Comparison of ENCODE assay signal across 9 cellular contexts in genomic region chrX:40010550-40011364, GRCh38.
DNase-seq lines count a peak whose midpoint lies in the region; ATAC-seq lines count a peak whose summit lies in the region.
"Had no signal": no experiment of that assay in that cellular context is flagged by ENCODE, and none has a peak within 500 bp of the region (broad histone marks: within the 10 kb centered on the region; RNA-seq: fewer than 3 reads in every experiment).

No MANE protein-coding gene starts in this region.

- peak overlapping the region in 1 of 2 donors; percentile 64 for H3K4me3 Mint-ChIP-seq in activated T-cell treated with anti-CD3 and anti-CD28 coated beads, Interleukin-2, amount 50 U/mL, for 72 hours
- peak overlapping the region; percentile 22 to 68 for H3K4me3 Mint-ChIP-seq in effector memory CD8-positive, alpha-beta T cell
- H3K4me3 Mint-ChIP-seq: HFFc6 had no signal

- H3K36me3 Mint-ChIP-seq in activated T-cell treated with anti-CD3 and anti-CD28 coated beads, Interleukin-2, amount 50 U/mL, for 72 hours (ENCODE audit: insufficient read depth in 2 of 2), result peaks cover 0 to 4% of the 10 kb centered on the region in 2 donors
- peaks cover 38% of the 10 kb centered on the region for H3K36me3 Mint-ChIP-seq in effector memory CD8-positive, alpha-beta T cell (ENCODE audit: insufficient read depth)

- H3K27me3 Mint-ChIP-seq in activated T-cell treated with anti-CD3 and anti-CD28 coated beads, Interleukin-2, amount 50 U/mL, for 72 hours (ENCODE audit: low read depth), result peaks cover 52% of the 10 kb centered on the region
- peaks cover 16 to 31% of the 10 kb centered on the region in 2 donors for H3K27me3 Mint-ChIP-seq in effector memory CD8-positive, alpha-beta T cell

- DNase-seq in activated T-cell treated with anti-CD3 and anti-CD28 coated beads, Interleukin-2, amount 50 U/mL, for 1 hour, result peak; percentile 28
- DNase-seq in activated T-cell treated with anti-CD3 and anti-CD28 coated beads, Interleukin-2, amount 50 U/mL, for 72 hours, result no peak
- peak; percentile 79 for DNase-seq in NCI-H2107 treated with DMSO at 0.1 percent for 48 hours (lab: John Stamatoyannopoulos, UW; ENCODE audit: unreplicated experiment)
- DNase-seq in effector memory CD8-positive, alpha-beta T cell, result no peak
- DNase-seq in stimulated activated naive CD8-positive, alpha-beta T cell treated with anti-CD3 and anti-CD28 coated beads, Interleukin-15, Interleukin-2, amounts not matched to agents 100 U/mL and 50 U/mL, for 24 hours, result peak; percentile 11
- DNase-seq in stimulated activated CD4-positive, alpha-beta T cell treated with anti-CD3 and anti-CD28 coated beads, Interleukin-15, amount 100 ng/mL, for 24 hours, result no peak
- DNase-seq: HFFc6 had no signal

- no peak overlapping the region for H3K27ac Mint-ChIP-seq in activated T-cell treated with anti-CD3 and anti-CD28 coated beads, Interleukin-2, amount 50 U/mL, for 72 hours
- no peak overlapping the region for H3K27ac Mint-ChIP-seq in effector memory CD8-positive, alpha-beta T cell
- H3K27ac Mint-ChIP-seq: HFFc6 had no signal

- no peaks in the 10 kb centered on the region for H3K9me3 Mint-ChIP-seq in activated T-cell treated with anti-CD3 and anti-CD28 coated beads, Interleukin-2, amount 50 U/mL, for 72 hours
- peaks cover 0 to 1% of the 10 kb centered on the region in 2 donors for H3K9me3 Mint-ChIP-seq in effector memory CD8-positive, alpha-beta T cell
- H3K9me3 Mint-ChIP-seq: HFFc6 had no signal

- peaks cover 51% of the 10 kb centered on the region for H3K4me1 Mint-ChIP-seq in activated T-cell treated with anti-CD3 and anti-CD28 coated beads, Interleukin-2, amount 50 U/mL, for 72 hours (ENCODE audit: low read depth)
- peaks cover 18 to 21% of the 10 kb centered on the region in 2 donors for H3K4me1 Mint-ChIP-seq in effector memory CD8-positive, alpha-beta T cell (ENCODE audit: low read depth in 2 of 2)

- ATAC-seq in activated T-cell treated with anti-CD3 and anti-CD28 coated beads, Interleukin-2, amount 50 U/mL, for 72 hours (replicated peaks in 1 of 2), result no peak
- ATAC-seq in effector memory CD8-positive, alpha-beta T cell (replicated peaks), result no peak
- ATAC-seq in stimulated activated naive CD8-positive, alpha-beta T cell treated with anti-CD3 and anti-CD28 coated beads, Interleukin-15, Interleukin-2, amounts not matched to agents 100 U/mL and 50 U/mL, for 24 hours, result no peak
- ATAC-seq in GM18511 (IDR thresholded peaks at IDR 0.05; ENCODE audit: unreplicated experiment) (no peak), HG03097 (IDR thresholded peaks at IDR 0.05; ENCODE audit: low FRiP score, unreplicated experiment) (no peak)

Comparison
In these comparisons a context has a peak if more than half of its experiments do, and no peak if none do; other contexts are left out.
1. DNase-seq: peak in activated T-cell treated with anti-CD3 and anti-CD28 coated beads, Interleukin-2, amount 50 U/mL, for 1 hour (single experiment), NCI-H2107 treated with DMSO at 0.1 percent for 48 hours (single experiment) and stimulated activated naive CD8-positive, alpha-beta T cell treated with anti-CD3 and anti-CD28 coated beads, Interleukin-15, Interleukin-2, amounts not matched to agents 100 U/mL and 50 U/mL, for 24 hours (single experiment); none in activated T-cell treated with anti-CD3 and anti-CD28 coated beads, Interleukin-2, amount 50 U/mL, for 72 hours (0 of 2), effector memory CD8-positive, alpha-beta T cell (0 of 3) and stimulated activated CD4-positive, alpha-beta T cell treated with anti-CD3 and anti-CD28 coated beads, Interleukin-15, amount 100 ng/mL, for 24 hours (single experiment).